ENCODE assay signal across 30 cellular contexts in genomic region chr1:111705841-111706240, GRCh38. TPM values are rescaled to one million over a fixed set of nuclear protein-coding genes. Genes with fewer than 3 reads are reported as not detected.
DNase-seq lines count a peak whose midpoint lies in the region; ATAC-seq and TF ChIP-seq lines count a peak whose summit lies in the region.
"Had no signal": no experiment of that assay in that cellular context is flagged by ENCODE, and none has a peak within 500 bp of the region (broad histone marks: within the 10 kb centered on the region; RNA-seq: fewer than 3 reads in every experiment).

No MANE protein-coding gene starts in this region.

- H3K27ac ChIP-seq in GM23338 (ENCODE audit: low read depth) = no peak overlapping the region
- H3K27ac ChIP-seq: lower lobe of right lung, neural progenitor cell, right lobe of liver, SK-N-MC had no signal

- H3K36me3 ChIP-seq in GM23338 (ENCODE audit: insufficient read depth) = peaks cover 19% of the 10 kb centered on the region; the same call in 1 of the 2 replicates
- H3K36me3 ChIP-seq: neural progenitor cell had no signal

- H4K20me1 ChIP-seq in GM23338 (replicated peaks; ENCODE audit: insufficient read depth) = no peaks in the 10 kb centered on the region

- H3K79me2 ChIP-seq in GM23338 (replicated peaks; ENCODE audit: insufficient read depth) = no peaks in the 10 kb centered on the region

- no peak overlapping the region for H3K4me2 ChIP-seq in GM23338
- H3K4me2 ChIP-seq: neural progenitor cell had no signal

- no peaks in the 10 kb centered on the region for H3K27me3 Mint-ChIP-seq in activated T-cell treated with anti-CD3 and anti-CD28 coated beads, Interleukin-2, amount 50 U/mL, for 72 hours (ENCODE audit: low read depth)
- no peaks in the 10 kb centered on the region for H3K27me3 Mint-ChIP-seq in GM23338 (ENCODE audit: insufficient read depth, low read depth, poor library complexity)
- H3K27me3 Mint-ChIP-seq: brain, progenitor cell of endocrine pancreas, type B pancreatic cell had no signal

- DNase-seq in activated T-cell treated with anti-CD3 and anti-CD28 coated beads, Interleukin-2, amount 50 U/mL, for 72 hours = no peak
- DNase-seq in activated T-cell treated with anti-CD3 and anti-CD28 coated beads, Interleukin-2, amount 50 U/mL, for 1 hour = no peak
- DNase-seq in M059J (ENCODE audit: low read depth) (peak; percentile 36), fibroblast of peridontal ligament (ENCODE audit: extremely low read depth) (peak; percentile 37), GM23338 (ENCODE audit: low spot score) (no peak), OCI-M1 (lab: John Stamatoyannopoulos, UW) (no peak), mesenteric fat pad (ENCODE audit: low spot score) (no peak)
- DNase-seq in stimulated activated effector memory CD8-positive, alpha-beta T cell treated with anti-CD3 and anti-CD28 coated beads, Interleukin-12 subunit alpha, Interleukin-12 subunit beta, amount 100 ng/mL, for 72 hours (ENCODE audit: low spot score in 2 of 2) = no peak
- DNase-seq: activated CD4-positive, alpha-beta T cell treated with anti-CD3 and anti-CD28 coated beads for 4 hours; DMS79; GF-D8; head of caudate nucleus; KBM-7; lower lobe of right lung; NCI-H1436 treated with DMSO at 0.1 percent for 48 hours; NCI-H446; NCI-H774; right lobe of liver; RPMI8226; stimulated activated CD4-positive, alpha-beta T cell treated with anti-CD3 and anti-CD28 coated beads, Interleukin-12 subunit alpha, Interleukin-12 subunit beta, amount 100 ng/mL, for 4 hours; stimulated activated CD4-positive, alpha-beta T cell treated with anti-CD3 and anti-CD28 coated beads, Interleukin-4, amount 100 ng/mL, for 1 hour; substantia nigra had no signal

- no peaks in the 10 kb centered on the region for H3K27me3 ChIP-seq in GM23338 (ENCODE audit: insufficient read depth)
- H3K27me3 ChIP-seq: neural progenitor cell, right lobe of liver had no signal

- no peak for TF ChIP-seq CTCF in GM23338 (conservative IDR thresholded peaks at IDR 0.05; ENCODE audit: low read depth in 2 of 2)

- H2AFZ ChIP-seq in GM23338 = no peak overlapping the region
- H2AFZ ChIP-seq: neural progenitor cell had no signal

- H3K4me1 ChIP-seq in GM23338 (ENCODE audit: insufficient read depth) = no peaks in the 10 kb centered on the region
- H3K4me1 ChIP-seq: neural progenitor cell had no signal

- H3K4me3 Mint-ChIP-seq in activated T-cell treated with anti-CD3 and anti-CD28 coated beads, Interleukin-2, amount 50 U/mL, for 72 hours = no peak overlapping the region
- H3K4me3 Mint-ChIP-seq in stimulated activated effector memory CD8-positive, alpha-beta T cell treated with anti-CD3 and anti-CD28 coated beads, Interleukin-12 subunit alpha, Interleukin-12 subunit beta, amount 100 ng/mL, for 72 hours = no peak overlapping the region
- H3K4me3 Mint-ChIP-seq in GM23338 = no peak overlapping the region
- H3K4me3 Mint-ChIP-seq: brain; neural progenitor cell; T-helper 1 cell treated with Interleukin-12 subunit alpha and Interleukin-12 subunit beta and Interleukin-4 antibody, amounts not matched to agents 30 μg/mL and 1 μg/mL, for 36 hours; type B pancreatic cell had no signal

- no peak overlapping the region for H3K4me3 ChIP-seq in GM23338
- H3K4me3 ChIP-seq: HAP-1, lower lobe of right lung, neural progenitor cell, right lobe of liver, SK-N-MC had no signal

- H3K9me2 ChIP-seq in GM23338 (ENCODE audit: insufficient read depth) = no peaks in the 10 kb centered on the region

- no peaks in the 10 kb centered on the region for H3K9me3 Mint-ChIP-seq in activated T-cell treated with anti-CD3 and anti-CD28 coated beads, Interleukin-2, amount 50 U/mL, for 72 hours
- no peaks in the 10 kb centered on the region for H3K9me3 Mint-ChIP-seq in stimulated activated effector memory CD8-positive, alpha-beta T cell treated with anti-CD3 and anti-CD28 coated beads, Interleukin-12 subunit alpha, Interleukin-12 subunit beta, amount 100 ng/mL, for 72 hours
- H3K9me3 Mint-ChIP-seq in GM23338 = no peaks in the 10 kb centered on the region
- H3K9me3 Mint-ChIP-seq: activated T-helper 2 cell treated with anti-CD3 and anti-CD28 coated beads, Interferon-gamma antibody, Interleukin-2, Interleukin-4, amounts not matched to agents 10 μg/mL and 5 μg/mL and 100 μg/mL, durations not matched to agents 14 hours and 24 hours and 36 hours; brain; neural progenitor cell; T-helper 1 cell treated with Interleukin-12 subunit alpha and Interleukin-12 subunit beta and Interleukin-4 antibody, amounts not matched to agents 30 μg/mL and 1 μg/mL, for 36 hours; type B pancreatic cell had no signal

- H3F3A ChIP-seq in GM23338 (replicated peaks; ENCODE audit: low read depth) = no peaks in the 10 kb centered on the region

- peak overlapping the region; percentile 60 for H3K27ac Mint-ChIP-seq in activated T-cell treated with anti-CD3 and anti-CD28 coated beads, Interleukin-2, amount 50 U/mL, for 72 hours
- H3K27ac Mint-ChIP-seq in stimulated activated effector memory CD8-positive, alpha-beta T cell treated with anti-CD3 and anti-CD28 coated beads, Interleukin-12 subunit alpha, Interleukin-12 subunit beta, amount 100 ng/mL, for 72 hours = peak overlapping the region; percentile 35
- no peak overlapping the region for H3K27ac Mint-ChIP-seq in GM23338
- H3K27ac Mint-ChIP-seq: activated T-helper 2 cell treated with anti-CD3 and anti-CD28 coated beads, Interferon-gamma antibody, Interleukin-2, Interleukin-4, amounts not matched to agents 10 μg/mL and 5 μg/mL and 100 μg/mL, durations not matched to agents 14 hours and 24 hours and 36 hours; brain; neural progenitor cell; progenitor cell of endocrine pancreas; T-helper 1 cell treated with Interleukin-12 subunit alpha and Interleukin-12 subunit beta and Interleukin-4 antibody, amounts not matched to agents 30 μg/mL and 1 μg/mL, for 36 hours; type B pancreatic cell had no signal

- H3K4me1 Mint-ChIP-seq in activated T-cell treated with anti-CD3 and anti-CD28 coated beads, Interleukin-2, amount 50 U/mL, for 72 hours (ENCODE audit: low read depth) = peaks cover 50% of the 10 kb centered on the region
- peaks cover 46% of the 10 kb centered on the region for H3K4me1 Mint-ChIP-seq in stimulated activated effector memory CD8-positive, alpha-beta T cell treated with anti-CD3 and anti-CD28 coated beads, Interleukin-12 subunit alpha, Interleukin-12 subunit beta, amount 100 ng/mL, for 72 hours
- H3K4me1 Mint-ChIP-seq in GM23338 = no peaks in the 10 kb centered on the region
- H3K4me1 Mint-ChIP-seq: brain, neural progenitor cell had no signal

- H3K36me3 Mint-ChIP-seq in activated T-cell treated with anti-CD3 and anti-CD28 coated beads, Interleukin-2, amount 50 U/mL, for 72 hours (ENCODE audit: insufficient read depth in 2 of 2) = peaks cover 7 to 39% of the 10 kb centered on the region in 2 donors
- peaks cover 100% of the 10 kb centered on the region for H3K36me3 Mint-ChIP-seq in stimulated activated effector memory CD8-positive, alpha-beta T cell treated with anti-CD3 and anti-CD28 coated beads, Interleukin-12 subunit alpha, Interleukin-12 subunit beta, amount 100 ng/mL, for 72 hours
- peaks cover 9% of the 10 kb centered on the region for H3K36me3 Mint-ChIP-seq in GM23338 (ENCODE audit: low read depth)

- no peak for ATAC-seq in activated T-cell treated with anti-CD3 and anti-CD28 coated beads, Interleukin-2, amount 50 U/mL, for 72 hours (replicated peaks in 1 of 2)
- no peak for ATAC-seq in stimulated activated effector memory CD8-positive, alpha-beta T cell treated with anti-CD3 and anti-CD28 coated beads, Interleukin-12 subunit alpha, Interleukin-12 subunit beta, amount 100 ng/mL, for 72 hours
- ATAC-seq in GM23338 = no peak
- ATAC-seq: lower lobe of right lung, right lobe of liver had no signal

TF ChIP-seq in GM23338, 12 proteins besides CTCF, POLR2A, EP300 and RAD21 (continues in another document):
- TF ChIP-seq JUNB (IDR thresholded peaks at IDR 0.05; ENCODE audit: unreplicated experiment) = no peak
- TF ChIP-seq EZH2phosphoT487 (IDR thresholded peaks at IDR 0.05; ENCODE audit: unreplicated experiment) = no peak
- TF ChIP-seq NANOG (IDR thresholded peaks at IDR 0.05; ENCODE audit: borderline replicate concordance) = no peak
- TF ChIP-seq ZNF114 (CRISPR knock-in tag; IDR thresholded peaks at IDR 0.05) = no peak
- no peak for TF ChIP-seq ZNF331 (CRISPR knock-in tag; IDR thresholded peaks at IDR 0.05; ENCODE audit: low read depth)
- TF ChIP-seq STAT1 (IDR thresholded peaks at IDR 0.05; ENCODE audit: unreplicated experiment) = no peak

RNA-seq across cellular contexts. Expression of gene INKA2, which starts 33.4 kb away (rescaled TPM):
- total RNA-seq in activated T-cell treated with anti-CD3 and anti-CD28 coated beads, Interleukin-2, amount 50 U/mL, for 72 hours = 1 to 10 TPM; 3.9 to 4.3 TPM
- total RNA-seq in M059J (2014; rRNA removed; shearing (Covaris generic)) = 2.9 TPM in 2 replicates
- total RNA-seq in GM23338 (2014; rRNA removed; shearing (Covaris generic)) = 8.4 and 10.3 TPM in 2 replicates
- polyA plus RNA-seq in GM23338 (2016; fragmentation: Nextera tagmentation; extraction: Ambion mirVana) = 2.8 and 3.7 TPM in 2 replicates
- total RNA-seq in mesenteric fat pad = 15.4 TPM

RNA-seq across cellular contexts. Expression of gene DDX20, which starts 49.9 kb away (rescaled TPM):
- 10 to 100 TPM; 13.3 to 15.8 TPM for total RNA-seq in activated T-cell treated with anti-CD3 and anti-CD28 coated beads, Interleukin-2, amount 50 U/mL, for 72 hours
- total RNA-seq in M059J (2014; rRNA removed; shearing (Covaris generic)) = 28.6 and 42.0 TPM in 2 replicates
- total RNA-seq in GM23338 (2014; rRNA removed; shearing (Covaris generic)) = 38.3 and 54.4 TPM in 2 replicates
- polyA plus RNA-seq in GM23338 (2016; fragmentation: Nextera tagmentation; extraction: Ambion mirVana) = 11.9 and 12.8 TPM in 2 replicates
- 9.7 TPM for total RNA-seq in mesenteric fat pad

Comparison
In these comparisons a context has a peak if more than half of its experiments do, and no peak if none do; other contexts are left out.
1. DNase-seq: peak in M059J (single experiment) and fibroblast of peridontal ligament (single experiment); none in activated T-cell treated with anti-CD3 and anti-CD28 coated beads, Interleukin-2, amount 50 U/mL, for 72 hours (0 of 2), activated T-cell treated with anti-CD3 and anti-CD28 coated beads, Interleukin-2, amount 50 U/mL, for 1 hour (single experiment), stimulated activated effector memory CD8-positive, alpha-beta T cell treated with anti-CD3 and anti-CD28 coated beads, Interleukin-12 subunit alpha, Interleukin-12 subunit beta, amount 100 ng/mL, for 72 hours (0 of 2), GM23338 (single experiment), OCI-M1 (single experiment) and mesenteric fat pad (single experiment).